ENCODE assay signal across 8 cellular contexts in the genomic region with DNA sequence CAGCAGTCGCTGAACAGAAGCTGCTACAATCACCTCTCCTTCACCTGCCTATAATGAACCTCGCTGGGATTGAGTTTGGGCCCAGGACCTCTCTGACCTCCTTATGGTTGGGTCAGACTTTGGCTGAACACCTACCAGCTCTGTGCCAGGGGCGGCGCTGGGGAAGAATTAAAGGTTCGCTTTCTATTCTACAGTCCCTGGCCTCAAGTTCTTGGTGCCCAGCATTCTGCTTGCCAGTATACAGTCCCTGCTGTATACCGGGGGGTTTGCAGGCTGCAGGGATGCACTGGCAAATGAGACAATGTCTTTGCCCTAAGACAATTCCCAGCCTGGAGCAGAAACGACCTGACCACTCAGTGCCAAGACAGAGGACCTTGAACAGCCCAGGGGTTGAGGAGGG. TPM values are rescaled to one million over a fixed set of nuclear protein-coding genes. Genes with fewer than 3 reads are reported as not detected.
DNase-seq lines count a peak whose midpoint lies in the region; ATAC-seq, FAIRE-seq and TF ChIP-seq lines count a peak whose summit lies in the region.

No MANE protein-coding gene starts in this region.

- H2BK120ac ChIP-seq in H1 (replicated peaks; ENCODE audit: low read depth, low read length) = no peak overlapping the region

- POLR2A ChIA-PET in H1 (lab: Charles Lee; ENCODE audit: partially characterized antibody) = interaction anchor here (0.7 to 1.8 kb wide), 5 partner anchors 11 to 49 kb away, joined by 3 to 4 read pairs (median 3); no protein-coding TSS in a partner anchor

- no peak overlapping the region for H4K8ac ChIP-seq in H1 (ENCODE audit: extremely low read depth, insufficient read depth, low read length)

- H3K27ac Mint-ChIP-seq in progenitor cell of endocrine pancreas = no peak overlapping the region

- no peaks in the 10 kb centered on the region for H3K27me3 Mint-ChIP-seq in progenitor cell of endocrine pancreas

- H3K79me1 ChIP-seq in H1 (ENCODE audit: low read depth, low read length) = peaks cover 11% of the 10 kb centered on the region

- ATAC-seq in HG03521 (IDR thresholded peaks at IDR 0.05; ENCODE audit: unreplicated experiment) = no peak

- WGBS in H1 (ENCODE audit: extremely low coverage in 1 of 2, insufficient coverage in 1 of 2, insufficient read length in 1 of 2, insufficient replicate concordance in 2 of 2, low coverage in 1 of 2, low lambda C conversion rate in 2 of 2, missing lambda C conversion rate in 1 of 2), 2 experiments = 71% methylated on average over 7 of the region's 7 CpGs; no CpG with 5 or more reads in 1 of the 2 experiments

- TF ChIP-seq CTCF in GM12864 (IDR thresholded peaks at IDR 0.05; ENCODE audit: low read depth, low read length, missing control alignments) (no peak), OCI-LY1 (IDR thresholded peaks at IDR 0.05; ENCODE audit: low read length) (no peak), H1 (IDR thresholded peaks at IDR 0.05; ENCODE audit: control extremely low read depth in 1 of 3, insufficient read depth in 1 of 3, low read depth in 1 of 3, low read length in 3 of 3) (no peak), progenitor cell of endocrine pancreas (IDR thresholded peaks at IDR 0.05; ENCODE audit: unreplicated experiment) (no peak)

- H3K4me3 ChIP-seq in GM12864 (ENCODE audit: low read depth, low read length) = peak overlapping the region; percentile 82
- peak overlapping the region; percentile 65 for H3K4me3 ChIP-seq in OCI-LY1 (ENCODE audit: low read depth, low read length, poor library complexity, severe bottlenecking)
- H3K4me3 ChIP-seq in H1 (ENCODE audit: extremely low read depth in 1 of 4, insufficient read depth in 2 of 4, low read depth in 3 of 4, low read length in 4 of 4) = peak overlapping the region; percentile 42 to 99 (median 60)

- H2AK5ac ChIP-seq in H1 (ENCODE audit: low read depth, low read length) = no peak overlapping the region

- no peaks in the 10 kb centered on the region for H3K36me3 ChIP-seq in OCI-LY1 (ENCODE audit: insufficient read depth, low read length)
- no peaks in the 10 kb centered on the region for H3K36me3 ChIP-seq in H1 (ENCODE audit: control insufficient read depth in 2 of 4, insufficient read depth in 4 of 4, low read length in 3 of 4)

- H3K4me2 ChIP-seq in OCI-LY1 (ENCODE audit: low read length) (peak overlapping the region; percentile 95), H1 (ENCODE audit: insufficient read depth in 1 of 2, low read depth in 2 of 2, low read length in 2 of 2) (peak overlapping the region; percentile 80 to 92)

- H3K4me3 Mint-ChIP-seq in progenitor cell of endocrine pancreas (ENCODE audit: low read depth) = peak overlapping the region; percentile 63

- no peak overlapping the region for H2BK12ac ChIP-seq in H1 (ENCODE audit: low read depth, low read length)

- H4K5ac ChIP-seq in H1 (ENCODE audit: insufficient read length, low read depth, low read length) = no peak overlapping the region

- peaks cover 16% of the 10 kb centered on the region for H3K23me2 ChIP-seq in H1 (ENCODE audit: low read depth, low read length)

- H4K20me1 ChIP-seq in OCI-LY1 (ENCODE audit: insufficient read depth, low read length) (no peaks in the 10 kb centered on the region), H1 (replicated peaks in 1 of 2; ENCODE audit: control insufficient read depth in 1 of 2, insufficient read depth in 2 of 2, low read length in 2 of 2) (peaks cover 9 to 14% of the 10 kb centered on the region in 2 experiments)

- H3K9me3 ChIP-seq in OCI-LY1 (ENCODE audit: low read length) = no peaks in the 10 kb centered on the region
- H3K9me3 ChIP-seq in H1 (ENCODE audit: insufficient read depth in 2 of 2, low read depth in 1 of 2, low read length in 1 of 2) = no peaks in the 10 kb centered on the region

- no peak overlapping the region for H2BK5ac ChIP-seq in H1 (ENCODE audit: low read depth, low read length)

- peaks cover 21% of the 10 kb centered on the region for H3K4me1 Mint-ChIP-seq in progenitor cell of endocrine pancreas (ENCODE audit: low read depth)

- H3K9ac ChIP-seq in OCI-LY1 (ENCODE audit: low read length) (peak overlapping the region; percentile 77), H1 (replicated peaks in 1 of 4; ENCODE audit: extremely low read depth in 1 of 4, low read depth in 3 of 4, low read length in 3 of 4) (no peak overlapping the region)

- TF ChIP-seq RAD21 in H1 (IDR thresholded peaks at IDR 0.05 in 1 of 2, conservative IDR thresholded peaks at IDR 0.05 in 1 of 2; ENCODE audit: low read depth in 2 of 2, low read length in 2 of 2) = no peak

- no peaks in the 10 kb centered on the region for H3K36me3 Mint-ChIP-seq in progenitor cell of endocrine pancreas (ENCODE audit: insufficient read depth)

- H3K4me1 ChIP-seq in OCI-LY1 (ENCODE audit: insufficient read depth, low read length, severe bottlenecking) (peaks cover 43% of the 10 kb centered on the region), H1 (replicated peaks in 1 of 4; ENCODE audit: control insufficient read depth in 3 of 4, insufficient read depth in 4 of 4, low read length in 3 of 4) (peaks cover 0 to 27% (median 8%) of the 10 kb centered on the region in 4 experiments; a peak in 6 of 7 replicates)

- TF ChIP-seq POLR2A in H1 (IDR thresholded peaks at IDR 0.05; ENCODE audit: control extremely low read depth in 1 of 2, low read depth in 2 of 2, low read length in 2 of 2) = no peak

- no peak overlapping the region for H2BK15ac ChIP-seq in H1 (ENCODE audit: low read length)

- no peaks in the 10 kb centered on the region for H3F3A ChIP-seq in OCI-LY1 (ENCODE audit: insufficient read depth, low read length)

- peak overlapping the region; percentile 59; the same call in 1 of the 2 replicates for H2AFZ ChIP-seq in OCI-LY1 (ENCODE audit: low read length)
- peak overlapping the region; percentile 65 for H2AFZ ChIP-seq in H1 (ENCODE audit: low read length)

- CTCF ChIA-PET in H1 (lab: Charles Lee; ENCODE audit: partially characterized antibody) = interaction anchor here (0.7 to 1.9 kb wide), 8 partner anchors 13 to 94 kb away, joined by 3 to 12 read pairs (median 4); no protein-coding TSS in a partner anchor

- DNase-seq in GM12864 (ENCODE audit: low read depth) = no peak
- DNase-seq in H1 (ENCODE audit: low read depth in 1 of 2, low spot score in 2 of 2) = no peak
- no peak for DNase-seq in progenitor cell of endocrine pancreas (ENCODE audit: low spot score, unreplicated experiment)
- DNase-seq in DMS153 treated with DMSO at 0.1 percent for 48 hours (lab: John Stamatoyannopoulos, UW; ENCODE audit: unreplicated experiment) = no peak
- no peak for DNase-seq in NCI-H510A (lab: John Stamatoyannopoulos, UW)
- no peak for DNase-seq in NCI-H345 treated with DMSO at 0.1 percent for 48 hours (lab: John Stamatoyannopoulos, UW; ENCODE audit: unreplicated experiment)

- H3K27me3 ChIP-seq in OCI-LY1 (ENCODE audit: insufficient read depth, low read length) (no peaks in the 10 kb centered on the region), H1 (replicated peaks in 1 of 4; ENCODE audit: control insufficient read depth in 3 of 4, extremely low read depth in 1 of 4, insufficient read depth in 3 of 4, low read length in 3 of 4) (no peaks in the 10 kb centered on the region)

- no peak overlapping the region; the same call in 1 of the 2 replicates for H2BK20ac ChIP-seq in H1 (ENCODE audit: low read length)

- no peak overlapping the region for H4K91ac ChIP-seq in H1 (replicated peaks; ENCODE audit: insufficient read length, low read length)

- no peaks in the 10 kb centered on the region for H3K9me3 Mint-ChIP-seq in progenitor cell of endocrine pancreas (ENCODE audit: low read depth)

- H3K27ac ChIP-seq in OCI-LY1 (ENCODE audit: low read depth, low read length, poor library complexity, severe bottlenecking) (peak overlapping the region; percentile 67), H1 (ENCODE audit: low read depth, low read length) (no peak overlapping the region)

- peak overlapping the region; percentile 87; the same call in 1 of the 2 replicates for H3K18ac ChIP-seq in H1 (ENCODE audit: extremely low read depth, low read length)

- H3K4ac ChIP-seq in H1 (replicated peaks; ENCODE audit: insufficient read length, low read depth, low read length) = no peak overlapping the region

- no peak overlapping the region for H3K23ac ChIP-seq in H1 (ENCODE audit: insufficient read length)

- H3K9me2 ChIP-seq in OCI-LY1 (ENCODE audit: low read depth, low read length) = no peaks in the 10 kb centered on the region

- peaks cover 38% of the 10 kb centered on the region for H3K79me2 ChIP-seq in OCI-LY1 (ENCODE audit: insufficient read depth, low read length)
- H3K79me2 ChIP-seq in H1 (ENCODE audit: control insufficient read depth in 1 of 2, insufficient read depth in 2 of 2, low read length in 2 of 2) = peaks cover 16 to 36% of the 10 kb centered on the region in 2 experiments

- no peak for TF ChIP-seq EP300 in H1 (IDR thresholded peaks at IDR 0.05; ENCODE audit: borderline replicate concordance in 1 of 2, low read depth in 2 of 2, low read length in 2 of 2)

- H3K14ac ChIP-seq in H1 (ENCODE audit: insufficient read length) = no peak overlapping the region

- FAIRE-seq in H1 (lab: Jason Lieb, UNC) = no peak

- no peak overlapping the region for H3K56ac ChIP-seq in H1 (replicated peaks; ENCODE audit: insufficient read length, low read depth, low read length)

TF ChIP-seq in H1, 55 proteins besides CTCF, POLR2A, EP300 and RAD21 (continues in another document):
- TF ChIP-seq ATF2 (IDR thresholded peaks at IDR 0.05; ENCODE audit: low read length) (no peak), TAF7 (optimal IDR thresholded peaks at IDR 0.05; ENCODE audit: borderline replicate concordance, low read depth, low read length) (no peak), HDAC2 (IDR thresholded peaks at IDR 0.05; ENCODE audit: borderline replicate concordance in 1 of 2, low read depth in 2 of 2, low read length in 2 of 2) (no peak)

RNA-seq across cellular contexts. Expression of gene STRBP, which starts 0.9 kb away (rescaled TPM):
- 105 and 106 TPM in 2 replicates for total RNA-seq in H1 (2021; fragmentation: NEBNext Ultra II Directional; extraction: Animal tissue kit (Norgen Biotek cat#: 25700))
- polyA plus RNA-seq in H1 (2011; rRNA removed) = 16.8 and 29.7 TPM in 2 replicates
- polyA plus RNA-seq in H1 (2011; cell fraction: cytosol; rRNA removed) = 53.3 TPM
- 63.8 TPM for polyA plus RNA-seq in H1 (2011; cell fraction: nucleus; rRNA removed)
- 83.7 to 103 TPM (median 93.9 TPM) in 4 replicates for polyA plus RNA-seq in H1 (2012, experiment 1 of 2)
- polyA plus RNA-seq in H1 (2012, experiment 2 of 2) = 5.3 TPM
- 68.8 TPM for polyA plus RNA-seq in H1 (2013, experiment 1 of 2)
- polyA plus RNA-seq in H1 (2013, experiment 2 of 2) = 67.2 TPM
- polyA minus RNA-seq in H1 (2011; rRNA and poly(A)+ RNA removed) = 64.0 and 69.4 TPM in 2 replicates
- polyA minus RNA-seq in H1 (2011; cell fraction: cytosol; rRNA and poly(A)+ RNA removed) = 61.0 TPM
- polyA minus RNA-seq in H1 (2011; cell fraction: nucleus; rRNA and poly(A)+ RNA removed) = 88.7 TPM
- 87.3 and 101 TPM in 2 replicates for total RNA-seq in progenitor cell of endocrine pancreas
